1 cellular context compared by ENCODE assay signal in the genomic region with DNA sequence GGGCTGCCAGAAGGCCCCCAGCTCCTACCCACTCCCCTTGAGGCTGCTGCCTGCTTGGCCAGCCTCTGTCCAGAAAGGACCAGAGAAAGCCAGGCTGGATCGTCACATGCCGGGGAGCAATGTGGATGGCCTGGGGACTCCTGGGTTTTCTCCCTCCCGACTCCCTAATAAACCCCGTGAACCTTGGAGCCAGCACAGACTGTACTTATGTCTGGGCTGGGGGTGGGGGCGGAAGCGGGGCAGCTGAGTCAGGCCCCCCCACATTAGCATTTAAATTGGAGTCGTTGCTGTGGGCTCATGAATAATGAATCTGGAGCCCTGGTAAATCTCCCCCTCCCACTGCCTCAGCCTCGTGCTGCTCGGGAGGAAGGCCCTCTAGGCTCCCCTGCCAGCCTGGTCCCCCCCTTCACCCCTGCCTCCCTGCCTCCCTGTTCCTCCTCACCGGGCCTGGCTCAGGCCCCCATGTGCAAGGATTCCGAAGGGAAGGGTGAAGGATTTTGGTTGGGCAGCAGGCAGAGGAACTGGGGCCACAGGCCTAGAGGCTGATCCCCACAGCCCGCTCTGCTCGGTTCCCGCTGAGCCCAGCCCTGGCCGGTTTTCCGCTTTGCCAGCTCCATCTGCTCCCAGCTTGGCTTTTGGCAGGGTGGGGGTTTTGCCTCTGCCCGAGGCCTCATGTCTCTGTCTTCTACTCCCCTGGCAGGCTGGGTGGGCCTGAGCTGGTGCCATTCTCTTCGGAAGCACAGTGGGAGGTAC.
TF ChIP-seq lines count a peak whose summit lies in the region.

No MANE protein-coding gene starts in this region.

TF ChIP-seq in HepG2, 621 proteins besides CTCF, POLR2A, EP300 and RAD21:
- TF ChIP-seq ZNF670 (CRISPR knock-in tag; IDR thresholded peaks at IDR 0.05; ENCODE audit: borderline replicate concordance), result no peak
- TF ChIP-seq ZNF331 (CRISPR knock-in tag; IDR thresholded peaks at IDR 0.05), result 0 out of 2 replicates have a peak, but pooled peaks have one; percentile 41
- 0 out of 2 replicates have a peak, but pooled peaks have one; percentile 38 for TF ChIP-seq RBFOX2 (IDR thresholded peaks at IDR 0.05; ENCODE audit: low read depth, low read length)
- peak; percentile 73 for TF ChIP-seq AGO2 (optimal IDR thresholded peaks at IDR 0.05; ENCODE audit: low read depth, low read length)
